1 cellular context compared by ENCODE assay signal in the genomic region with DNA sequence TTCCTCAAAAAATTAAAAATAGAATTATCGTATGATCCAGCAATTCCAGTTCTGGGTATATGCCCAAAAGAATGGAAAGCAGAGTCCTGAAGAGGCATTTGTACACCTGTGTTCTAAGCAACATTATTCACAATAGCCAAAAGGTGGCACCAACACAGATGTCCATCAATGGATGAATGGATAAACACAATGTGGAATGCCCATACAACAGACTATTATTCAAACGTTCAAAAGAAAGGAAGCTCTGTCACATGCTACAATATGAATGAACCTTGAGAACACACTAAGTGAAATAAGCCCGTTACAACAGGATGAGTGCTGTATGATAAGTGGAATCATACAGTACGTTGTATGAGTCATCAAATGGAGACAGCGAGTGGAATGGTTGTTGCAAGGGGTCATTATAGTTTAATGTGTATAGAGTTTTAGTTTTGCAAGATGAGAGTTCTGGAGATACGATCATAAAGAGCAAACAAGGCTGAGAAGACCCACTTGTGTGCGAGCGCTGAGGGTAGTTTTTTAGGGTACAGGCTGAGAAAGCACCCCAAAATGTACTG.
TF ChIP-seq lines count a peak whose summit lies in the region.

No MANE protein-coding gene starts in this region.

TF ChIP-seq in SK-N-SH treated with all-trans-retinoic acid at 6 μM for 48 hours, 23 proteins besides CTCF, POLR2A, EP300 and RAD21 (continued from another document):
- TF ChIP-seq, protein P1, sequence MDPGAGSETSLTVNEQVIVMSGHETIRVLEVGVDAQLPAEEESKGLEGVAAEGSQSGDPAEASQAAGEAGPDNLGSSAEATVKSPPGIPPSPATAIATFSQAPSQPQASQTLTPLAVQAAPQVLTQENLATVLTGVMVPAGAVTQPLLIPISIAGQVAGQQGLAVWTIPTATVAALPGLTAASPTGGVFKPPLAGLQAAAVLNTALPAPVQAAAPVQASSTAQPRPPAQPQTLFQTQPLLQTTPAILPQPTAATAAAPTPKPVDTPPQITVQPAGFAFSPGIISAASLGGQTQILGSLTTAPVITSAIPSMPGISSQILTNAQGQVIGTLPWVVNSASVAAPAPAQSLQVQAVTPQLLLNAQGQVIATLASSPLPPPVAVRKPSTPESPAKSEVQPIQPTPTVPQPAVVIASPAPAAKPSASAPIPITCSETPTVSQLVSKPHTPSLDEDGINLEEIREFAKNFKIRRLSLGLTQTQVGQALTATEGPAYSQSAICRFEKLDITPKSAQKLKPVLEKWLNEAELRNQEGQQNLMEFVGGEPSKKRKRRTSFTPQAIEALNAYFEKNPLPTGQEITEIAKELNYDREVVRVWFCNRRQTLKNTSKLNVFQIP (CRISPR knock-in tag; IDR thresholded peaks at IDR 0.05; ENCODE audit: borderline replicate concordance, low read depth): no peak
- no peak for TF ChIP-seq OSR1 (CRISPR knock-in tag; IDR thresholded peaks at IDR 0.05)
- TF ChIP-seq ZFP30 (CRISPR knock-in tag; IDR thresholded peaks at IDR 0.05): no peak
- TF ChIP-seq TCF4 (CRISPR knock-in tag; IDR thresholded peaks at IDR 0.05; ENCODE audit: borderline replicate concordance): no peak
